ENCODE assay signal across 18 cellular contexts in the genomic region with DNA sequence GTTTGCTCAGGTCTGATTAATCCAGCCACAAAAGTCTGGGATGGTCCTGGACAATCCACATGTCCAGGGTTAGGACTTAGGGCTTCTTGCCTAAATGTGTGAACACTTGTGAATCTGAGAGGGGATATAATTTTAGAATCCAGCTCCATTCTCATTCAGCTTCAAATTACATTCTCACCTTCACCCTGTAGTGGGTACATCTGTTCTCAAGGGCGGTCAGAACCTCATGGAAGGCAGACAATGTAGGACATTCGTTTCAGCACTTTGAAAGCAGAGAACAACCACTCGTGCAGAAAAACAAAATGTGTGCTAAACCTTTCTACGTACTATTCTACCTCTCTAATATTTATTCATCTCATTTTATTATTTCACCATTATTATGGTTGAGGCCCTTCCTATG. TPM values are rescaled to one million over a fixed set of nuclear protein-coding genes. Genes with fewer than 3 reads are reported as not detected.
DNase-seq lines count a peak whose midpoint lies in the region; ATAC-seq, FAIRE-seq and TF ChIP-seq lines count a peak whose summit lies in the region.
"Had no signal": no experiment of that assay in that cellular context is flagged by ENCODE, and none has a peak within 500 bp of the region (broad histone marks: within the 10 kb centered on the region; RNA-seq: fewer than 3 reads in every experiment).

No MANE protein-coding gene starts in this region.

- no peaks in the 10 kb centered on the region for H3K27me3 Mint-ChIP-seq in activated T-cell treated with anti-CD3 and anti-CD28 coated beads, Interleukin-2, amount 50 U/mL, for 4 hours (ENCODE audit: low read depth)
- H3K27me3 Mint-ChIP-seq in activated T-cell treated with anti-CD3 and anti-CD28 coated beads, Interleukin-2, amount 50 U/mL, for 72 hours (ENCODE audit: low read depth): peaks cover 12% of the 10 kb centered on the region
- H3K27me3 Mint-ChIP-seq in dendritic cell treated with granulocyte-macrophage colony-stimulating factor and Interleukin-4, amounts not matched to agents 40 ng/mL and 50 ng/mL, for 4 days: peaks cover 6% of the 10 kb centered on the region

- no peaks in the 10 kb centered on the region for H4K20me1 ChIP-seq in KMS-11 (ENCODE audit: insufficient read depth)

- no peaks in the 10 kb centered on the region for H3K27me3 ChIP-seq in KMS-11 (ENCODE audit: insufficient read depth, low read depth)
- H3K27me3 ChIP-seq: MG63, uterus had no signal

- H3K36me3 ChIP-seq in KMS-11 (ENCODE audit: insufficient read depth): no peaks in the 10 kb centered on the region
- no peaks in the 10 kb centered on the region for H3K36me3 ChIP-seq in kidney (ENCODE audit: control insufficient read depth in 1 of 2, insufficient read depth in 2 of 2, low read length in 2 of 2)
- H3K36me3 ChIP-seq: MG63, uterus had no signal

- H3K4me1 Mint-ChIP-seq in activated T-cell treated with anti-CD3 and anti-CD28 coated beads, Interleukin-2, amount 50 U/mL, for 4 hours (ENCODE audit: low read depth): peaks cover 63% of the 10 kb centered on the region
- H3K4me1 Mint-ChIP-seq in activated T-cell treated with anti-CD3 and anti-CD28 coated beads, Interleukin-2, amount 50 U/mL, for 72 hours (ENCODE audit: low read depth): peaks cover 50% of the 10 kb centered on the region
- H3K4me1 Mint-ChIP-seq in dendritic cell treated with granulocyte-macrophage colony-stimulating factor and Interleukin-4, amounts not matched to agents 40 ng/mL and 50 ng/mL, for 4 days (ENCODE audit: low read depth): peaks cover 64% of the 10 kb centered on the region
- H3K4me1 Mint-ChIP-seq in stimulated activated effector memory CD8-positive, alpha-beta T cell treated with anti-CD3 and anti-CD28 coated beads, Interleukin-12 subunit alpha, Interleukin-12 subunit beta, amount 100 ng/mL, for 72 hours: peaks cover 53% of the 10 kb centered on the region

- intact Hi-C loops in dendritic cell treated with granulocyte-macrophage colony-stimulating factor and Interleukin-4, amounts not matched to agents 40 ng/mL and 50 ng/mL, for 4 days (cut with micrococcal nuclease): no loop called here
- intact Hi-C loops in kidney (cut with DNase I): no loop called here

- H3K9me3 ChIP-seq in kidney (ENCODE audit: control insufficient read depth in 1 of 2, low read length in 2 of 2): no peaks in the 10 kb centered on the region
- H3K9me3 ChIP-seq: MG63, uterus had no signal

- peaks cover 13% of the 10 kb centered on the region for H3K36me3 Mint-ChIP-seq in activated T-cell treated with anti-CD3 and anti-CD28 coated beads, Interleukin-2, amount 50 U/mL, for 4 hours (ENCODE audit: insufficient read depth)
- H3K36me3 Mint-ChIP-seq in activated T-cell treated with anti-CD3 and anti-CD28 coated beads, Interleukin-2, amount 50 U/mL, for 72 hours (ENCODE audit: insufficient read depth in 2 of 2): peaks cover 2 to 4% of the 10 kb centered on the region in 2 donors
- H3K36me3 Mint-ChIP-seq in dendritic cell treated with granulocyte-macrophage colony-stimulating factor and Interleukin-4, amounts not matched to agents 40 ng/mL and 50 ng/mL, for 4 days (ENCODE audit: low read depth): peaks cover 7% of the 10 kb centered on the region
- peaks cover 13% of the 10 kb centered on the region for H3K36me3 Mint-ChIP-seq in stimulated activated effector memory CD8-positive, alpha-beta T cell treated with anti-CD3 and anti-CD28 coated beads, Interleukin-12 subunit alpha, Interleukin-12 subunit beta, amount 100 ng/mL, for 72 hours

- ATAC-seq in activated T-cell treated with anti-CD3 and anti-CD28 coated beads, Interleukin-2, amount 50 U/mL, for 4 hours: no peak
- no peak for ATAC-seq in activated T-cell treated with anti-CD3 and anti-CD28 coated beads, Interleukin-2, amount 50 U/mL, for 72 hours (replicated peaks in 1 of 2)
- ATAC-seq in stimulated activated effector memory CD8-positive, alpha-beta T cell treated with anti-CD3 and anti-CD28 coated beads, Interleukin-12 subunit alpha, Interleukin-12 subunit beta, amount 100 ng/mL, for 72 hours: no peak

- FAIRE-seq in kidney (lab: Jason Lieb, UNC): no peak

- no peak overlapping the region for H3K27ac Mint-ChIP-seq in activated T-cell treated with anti-CD3 and anti-CD28 coated beads, Interleukin-2, amount 50 U/mL, for 72 hours
- H3K27ac Mint-ChIP-seq in dendritic cell treated with granulocyte-macrophage colony-stimulating factor and Interleukin-4, amounts not matched to agents 40 ng/mL and 50 ng/mL, for 4 days: peak overlapping the region; percentile 97
- H3K27ac Mint-ChIP-seq in stimulated activated effector memory CD8-positive, alpha-beta T cell treated with anti-CD3 and anti-CD28 coated beads, Interleukin-12 subunit alpha, Interleukin-12 subunit beta, amount 100 ng/mL, for 72 hours: peak overlapping the region; percentile 95
- H3K27ac Mint-ChIP-seq: endodermal cell had no signal

- H3K27ac ChIP-seq in KMS-11 (no peak overlapping the region), kidney (ENCODE audit: low read depth in 2 of 2, low read length in 2 of 2) (no peak overlapping the region)

- H3K9ac ChIP-seq in KMS-11: no peak overlapping the region
- H3K9ac ChIP-seq in kidney (ENCODE audit: low read length in 2 of 2): no peak overlapping the region

- H2AFZ ChIP-seq in KMS-11 (ENCODE audit: low read depth): no peak overlapping the region

- H3K79me2 ChIP-seq in KMS-11 (ENCODE audit: insufficient read depth, low read depth): no peaks in the 10 kb centered on the region

- TF ChIP-seq CTCF in KMS-11 (conservative IDR thresholded peaks at IDR 0.05; ENCODE audit: low read depth, low read length) (no peak), kidney (IDR thresholded peaks at IDR 0.05; ENCODE audit: borderline replicate concordance, extremely low read depth, insufficient read depth) (no peak)

- H3K4me3 ChIP-seq in KMS-11 (IDR thresholded peaks at IDR 0.05; ENCODE audit: insufficient read depth, low read depth, low read length): no peak overlapping the region
- H3K4me3 ChIP-seq in kidney (ENCODE audit: low read length in 2 of 2): no peak overlapping the region
- H3K4me3 ChIP-seq: MG63 had no signal

- H3K9me3 Mint-ChIP-seq in activated T-cell treated with anti-CD3 and anti-CD28 coated beads, Interleukin-2, amount 50 U/mL, for 4 hours: no peaks in the 10 kb centered on the region
- H3K9me3 Mint-ChIP-seq in activated T-cell treated with anti-CD3 and anti-CD28 coated beads, Interleukin-2, amount 50 U/mL, for 72 hours: peaks cover 0 to 4% of the 10 kb centered on the region in 2 donors
- H3K9me3 Mint-ChIP-seq in dendritic cell treated with granulocyte-macrophage colony-stimulating factor and Interleukin-4, amounts not matched to agents 40 ng/mL and 50 ng/mL, for 4 days: no peaks in the 10 kb centered on the region
- no peaks in the 10 kb centered on the region for H3K9me3 Mint-ChIP-seq in stimulated activated effector memory CD8-positive, alpha-beta T cell treated with anti-CD3 and anti-CD28 coated beads, Interleukin-12 subunit alpha, Interleukin-12 subunit beta, amount 100 ng/mL, for 72 hours

- peak overlapping the region; percentile 84; the same call in 1 of the 2 replicates for H3K4me2 ChIP-seq in KMS-11

- peak overlapping the region; percentile 95 for H3K4me3 Mint-ChIP-seq in activated T-cell treated with anti-CD3 and anti-CD28 coated beads, Interleukin-2, amount 50 U/mL, for 4 hours
- peak overlapping the region in 1 of 2 donors; percentile 78 for H3K4me3 Mint-ChIP-seq in activated T-cell treated with anti-CD3 and anti-CD28 coated beads, Interleukin-2, amount 50 U/mL, for 72 hours
- no peak overlapping the region for H3K4me3 Mint-ChIP-seq in dendritic cell treated with granulocyte-macrophage colony-stimulating factor and Interleukin-4, amounts not matched to agents 40 ng/mL and 50 ng/mL, for 4 days
- H3K4me3 Mint-ChIP-seq in stimulated activated effector memory CD8-positive, alpha-beta T cell treated with anti-CD3 and anti-CD28 coated beads, Interleukin-12 subunit alpha, Interleukin-12 subunit beta, amount 100 ng/mL, for 72 hours: peak overlapping the region; percentile 84
- H3K4me3 Mint-ChIP-seq: endodermal cell had no signal

- H3K4me1 ChIP-seq in KMS-11 (ENCODE audit: low read depth, poor library complexity, severe bottlenecking): peaks cover 21% of the 10 kb centered on the region
- H3K4me1 ChIP-seq in kidney (ENCODE audit: control insufficient read depth in 1 of 2, insufficient read depth in 1 of 2, low read depth in 1 of 2, low read length in 2 of 2): peaks cover 0 to 7% of the 10 kb centered on the region in 2 donors
- H3K4me1 ChIP-seq: uterus had no signal

- no peak for DNase-seq in activated T-cell treated with anti-CD3 and anti-CD28 coated beads, Interleukin-2, amount 50 U/mL, for 4 hours
- DNase-seq in activated T-cell treated with anti-CD3 and anti-CD28 coated beads, Interleukin-2, amount 50 U/mL, for 72 hours: no peak
- no peak for DNase-seq in stimulated activated effector memory CD8-positive, alpha-beta T cell treated with anti-CD3 and anti-CD28 coated beads, Interleukin-12 subunit alpha, Interleukin-12 subunit beta, amount 100 ng/mL, for 72 hours (ENCODE audit: low spot score in 2 of 2)
- DNase-seq in NCI-H146 treated with DMSO at 0.1 percent for 48 hours (lab: John Stamatoyannopoulos, UW; ENCODE audit: unreplicated experiment): no peak
- no peak for DNase-seq in stimulated activated CD4-positive, alpha-beta T cell treated with anti-CD3 and anti-CD28 coated beads, Interleukin-1b, Interleukin-23, amount 100 ng/mL, for 48 hours
- no peak for DNase-seq in kidney
- DNase-seq: Calu3, cerebellar nuclear complex, endodermal cell, islet precursor cell, MG63, NCI-H1694, NCI-H446, SHP77, T-helper 9 cell, uterus had no signal

RNA-seq across cellular contexts. Expression of a gene that starts 1.2 kb away (rescaled TPM):
- total RNA-seq in activated T-cell treated with anti-CD3 and anti-CD28 coated beads, Interleukin-2, amount 50 U/mL, for 4 hours: 1 to 10 TPM; 3.5 to 4.9 (median 4.2) TPM
- total RNA-seq in activated T-cell treated with anti-CD3 and anti-CD28 coated beads, Interleukin-2, amount 50 U/mL, for 72 hours: under 1 TPM; 0.32 to 0.79 TPM
- total RNA-seq in kidney: 7.8 TPM
- polyA plus RNA-seq in kidney (ENCODE audit: insufficient read depth, low read depth, low replicate concordance): 3.1 TPM

RNA-seq across cellular contexts. Expression of a gene that starts 45.8 kb away (rescaled TPM):
- 1 to 10 TPM; 1.1 to 2.3 (median 1.1) TPM for total RNA-seq in activated T-cell treated with anti-CD3 and anti-CD28 coated beads, Interleukin-2, amount 50 U/mL, for 4 hours
- 1 to 10 TPM; 1.0 to 1.2 TPM for total RNA-seq in activated T-cell treated with anti-CD3 and anti-CD28 coated beads, Interleukin-2, amount 50 U/mL, for 72 hours
- total RNA-seq in kidney: 26.2 TPM
- 9.1 TPM for polyA plus RNA-seq in kidney (ENCODE audit: insufficient read depth, low read depth, low replicate concordance)
